In genomic region chr2:218871345-218872302, GRCh38 we compare ENCODE assay signal across 10 cellular contexts. TPM values are rescaled to one million over a fixed set of nuclear protein-coding genes. Genes with fewer than 3 reads are reported as not detected.
DNase-seq lines count a peak whose midpoint lies in the region; ATAC-seq and TF ChIP-seq lines count a peak whose summit lies in the region.
"Had no signal": no experiment of that assay in that cellular context is flagged by ENCODE, and none has a peak within 500 bp of the region (broad histone marks: within the 10 kb centered on the region; RNA-seq: fewer than 3 reads in every experiment).

No MANE protein-coding gene starts in this region.

- H3K27ac Mint-ChIP-seq in activated CD8-positive, alpha-beta T cell treated with anti-CD3 and anti-CD28 coated beads for 36 hours: no peak overlapping the region
- H3K27ac Mint-ChIP-seq in mesothelial cell of epicardium: peak overlapping the region; percentile 77

- no peak for TF ChIP-seq POLR2A in esophagus squamous epithelium (IDR thresholded peaks at IDR 0.05)

- peaks cover 56% of the 10 kb centered on the region for H3K27me3 Mint-ChIP-seq in activated CD8-positive, alpha-beta T cell treated with anti-CD3 and anti-CD28 coated beads for 36 hours
- H3K27me3 Mint-ChIP-seq in mesothelial cell of epicardium (ENCODE audit: low read depth): peaks cover 50% of the 10 kb centered on the region

- 26 to 52% methylated on average over 10 to 20 of the region's 60 CpGs for WGBS in esophagus squamous epithelium, 2 donors

- peaks cover 96% of the 10 kb centered on the region for H3K27me3 ChIP-seq in ACC112 (ENCODE audit: insufficient read depth, low read length)
- H3K27me3 ChIP-seq in GM06990 (replicated peaks; ENCODE audit: control insufficient read depth, insufficient read depth, low read length): no peaks in the 10 kb centered on the region; the same call in none of the 2 replicates
- peaks cover 0 to 97% (median 0%) of the 10 kb centered on the region in 4 donors for H3K27me3 ChIP-seq in esophagus squamous epithelium

- no peaks in the 10 kb centered on the region for H3K79me2 ChIP-seq in ACC112 (ENCODE audit: control insufficient read depth, insufficient read depth, low read length, unreplicated experiment)

- POLR2A ChIA-PET in activated CD8-positive, alpha-beta T cell treated with anti-CD3 and anti-CD28 coated beads for 36 hours (lab: Charles Lee): interaction anchor here (2.2 to 16.8 kb wide), 2 partner anchors 13 to 24 kb away, joined by 7 to 284 read pairs; no protein-coding TSS in a partner anchor

- H3K4me1 ChIP-seq in ACC112 (ENCODE audit: control insufficient read depth, insufficient read depth, low read length, unreplicated experiment) (no peaks in the 10 kb centered on the region), esophagus squamous epithelium (peaks cover 0 to 25% (median 0%) of the 10 kb centered on the region in 3 donors)

- CTCF ChIA-PET in activated CD8-positive, alpha-beta T cell treated with anti-CD3 and anti-CD28 coated beads for 36 hours (lab: Charles Lee): interaction anchor here (1.0 to 23.0 kb wide), 12 partner anchors 8 to 109 kb away, joined by 3 to 1101 read pairs (median 4); partner anchors contain the start of gene WNT10A

- H3K9me3 ChIP-seq in esophagus squamous epithelium: no peaks in the 10 kb centered on the region

- TF ChIP-seq CTCF in GM06990 (IDR thresholded peaks at IDR 0.05; ENCODE audit: insufficient read depth, low read length, poor library complexity, severe bottlenecking): peak; percentile 1
- TF ChIP-seq CTCF in activated CD8-positive, alpha-beta T cell treated with anti-CD3 and anti-CD28 coated beads for 36 hours (IDR thresholded peaks at IDR 0.05): no peak
- TF ChIP-seq CTCF in mesothelial cell of epicardium (IDR thresholded peaks at IDR 0.05; ENCODE audit: unreplicated experiment): no peak
- TF ChIP-seq CTCF in esophagus squamous epithelium (IDR thresholded peaks at IDR 0.05): no peak

- no peaks in the 10 kb centered on the region for H3K9me3 Mint-ChIP-seq in activated CD8-positive, alpha-beta T cell treated with anti-CD3 and anti-CD28 coated beads for 36 hours
- H3K9me3 Mint-ChIP-seq in mesothelial cell of epicardium: no peaks in the 10 kb centered on the region

- H3K4me3 ChIP-seq in ACC112 (ENCODE audit: low read depth, low read length): peak overlapping the region; percentile 32; the same call in 1 of the 2 replicates
- peak overlapping the region; percentile 46 for H3K4me3 ChIP-seq in GM06990 (replicated peaks; ENCODE audit: low read depth, low read length)
- peak overlapping the region in 2 of 4 donors; percentile 31 to 60 for H3K4me3 ChIP-seq in esophagus squamous epithelium

- H2AFZ ChIP-seq in ACC112 (ENCODE audit: low read length, unreplicated experiment): no peak overlapping the region

- no peaks in the 10 kb centered on the region for H3K36me3 Mint-ChIP-seq in activated CD8-positive, alpha-beta T cell treated with anti-CD3 and anti-CD28 coated beads for 36 hours (ENCODE audit: low read depth)
- H3K36me3 Mint-ChIP-seq in mesothelial cell of epicardium: peaks cover 5% of the 10 kb centered on the region

- H3K4me3 Mint-ChIP-seq in activated CD8-positive, alpha-beta T cell treated with anti-CD3 and anti-CD28 coated beads for 36 hours: peak overlapping the region; percentile 58
- H3K4me3 Mint-ChIP-seq in mesothelial cell of epicardium: no peak overlapping the region

- intact Hi-C loops in activated CD8-positive, alpha-beta T cell treated with anti-CD3 and anti-CD28 coated beads for 36 hours (cut with micrococcal nuclease): no loop called here
- intact Hi-C loops in esophagus squamous epithelium (cut with DNase I): no loop called here

- DNase-seq in GM06990 (ENCODE audit: extremely low read depth, insufficient read length) (no peak), mesothelial cell of epicardium (ENCODE audit: low spot score in 2 of 2, unreplicated experiment in 2 of 2) (no peak), esophagus squamous epithelium (lab: John Stamatoyannopoulos, UW) (no peak), NCI-H1092 treated with DMSO at 0.1 percent for 48 hours (lab: John Stamatoyannopoulos, UW) (no peak), D341Med (ENCODE audit: low spot score) (no peak)
- DNase-seq in activated CD8-positive, alpha-beta T cell treated with anti-CD3 and anti-CD28 coated beads for 36 hours: peak; percentile 38
- DNase-seq: activated gamma-delta T cell had no signal

- H3K4me1 Mint-ChIP-seq in activated CD8-positive, alpha-beta T cell treated with anti-CD3 and anti-CD28 coated beads for 36 hours (ENCODE audit: low read depth): peaks cover 25% of the 10 kb centered on the region
- H3K4me1 Mint-ChIP-seq in mesothelial cell of epicardium: peaks cover 44% of the 10 kb centered on the region

- H3K27ac ChIP-seq in ACC112 (ENCODE audit: low read depth, low read length): no peak overlapping the region
- H3K27ac ChIP-seq in esophagus squamous epithelium: no peak overlapping the region

- peak; percentile 47 for ATAC-seq in activated CD8-positive, alpha-beta T cell treated with anti-CD3 and anti-CD28 coated beads for 36 hours
- ATAC-seq in GM21423 (IDR thresholded peaks at IDR 0.05; ENCODE audit: unreplicated experiment): no peak

- H3K36me3 ChIP-seq in ACC112 (ENCODE audit: insufficient read depth, low read length) (no peaks in the 10 kb centered on the region), GM06990 (ENCODE audit: control insufficient read depth, insufficient read depth, low read length) (no peaks in the 10 kb centered on the region), esophagus squamous epithelium (no peaks in the 10 kb centered on the region)

RNA-seq across cellular contexts. Expression of gene WNT10A, which starts 9.0 kb away (rescaled TPM):
- total RNA-seq in activated CD8-positive, alpha-beta T cell treated with anti-CD3 and anti-CD28 coated beads for 36 hours: 10 to 100 TPM; 27.9 to 29.2 TPM
- total RNA-seq in mesothelial cell of epicardium (50.7 to 53.2 TPM (median 51.8 TPM) in 3 replicates), esophagus squamous epithelium (10 to 100 TPM in 2 of 4 donors, 1 to 10 TPM in 2; 8.0 to 19.1 (median 11.9) TPM)

RNA-seq across cellular contexts. Expression of gene WNT6, which starts 12.0 kb away (rescaled TPM):
- total RNA-seq in activated CD8-positive, alpha-beta T cell treated with anti-CD3 and anti-CD28 coated beads for 36 hours: under 1 TPM; 0.25 to 0.34 TPM
- total RNA-seq in mesothelial cell of epicardium (106 to 118 TPM (median 115 TPM) in 3 replicates), esophagus squamous epithelium (under 1 TPM in 2 of 4 donors, not detected in 2; 0.73 to 0.76 TPM)

RNA-seq across cellular contexts. Expression of gene PRKAG3, which starts 40.0 kb away (rescaled TPM):
- total RNA-seq in activated CD8-positive, alpha-beta T cell treated with anti-CD3 and anti-CD28 coated beads for 36 hours: not detected
- total RNA-seq in mesothelial cell of epicardium (2.8 to 3.6 TPM (median 2.9 TPM) in 3 replicates), esophagus squamous epithelium (not detected)
- total RNA-seq: renal cortical epithelial cell had no signal

Comparison
In these comparisons a context has a peak if more than half of its experiments do, and no peak if none do; other contexts are left out.
1. RNA of gene WNT6, which starts 12.0 kb away (total RNA-seq): 106 to 118 TPM in mesothelial cell of epicardium; 0.73 to 0.76 TPM in esophagus squamous epithelium and 0.25 to 0.34 TPM in activated CD8-positive, alpha-beta T cell treated with anti-CD3 and anti-CD28 coated beads for 36 hours; every median in the first group is over 10 times any median in the second.